In genomic region chr5:173293817-173294672, GRCh38 we compare ENCODE assay signal across 1 cellular context.
TF ChIP-seq lines count a peak whose summit lies in the region.

No MANE protein-coding gene starts in this region.

TF ChIP-seq in HepG2, 621 proteins besides CTCF, POLR2A, EP300 and RAD21 (continued from another document and continues in another):
- peak; percentile 33; the same call in 1 of the 2 replicates for TF ChIP-seq THRA (CRISPR knock-in tag; IDR thresholded peaks at IDR 0.05; ENCODE audit: borderline replicate concordance)
- TF ChIP-seq GFI1 (CRISPR knock-in tag; IDR thresholded peaks at IDR 0.05; ENCODE audit: borderline replicate concordance) = peak; percentile 93
- TF ChIP-seq ZNF3 (CRISPR knock-in tag; IDR thresholded peaks at IDR 0.05) = 0 out of 2 replicates have a peak, but pooled peaks have one; percentile 38
- 0 out of 2 replicates have a peak, but pooled peaks have one; percentile 33 for TF ChIP-seq ZIK1 (CRISPR knock-in tag; IDR thresholded peaks at IDR 0.05; ENCODE audit: borderline replicate concordance, low read depth)
- peak; percentile 69 for TF ChIP-seq ZNF687 (CRISPR knock-in tag; IDR thresholded peaks at IDR 0.05)
- TF ChIP-seq, protein P1, sequence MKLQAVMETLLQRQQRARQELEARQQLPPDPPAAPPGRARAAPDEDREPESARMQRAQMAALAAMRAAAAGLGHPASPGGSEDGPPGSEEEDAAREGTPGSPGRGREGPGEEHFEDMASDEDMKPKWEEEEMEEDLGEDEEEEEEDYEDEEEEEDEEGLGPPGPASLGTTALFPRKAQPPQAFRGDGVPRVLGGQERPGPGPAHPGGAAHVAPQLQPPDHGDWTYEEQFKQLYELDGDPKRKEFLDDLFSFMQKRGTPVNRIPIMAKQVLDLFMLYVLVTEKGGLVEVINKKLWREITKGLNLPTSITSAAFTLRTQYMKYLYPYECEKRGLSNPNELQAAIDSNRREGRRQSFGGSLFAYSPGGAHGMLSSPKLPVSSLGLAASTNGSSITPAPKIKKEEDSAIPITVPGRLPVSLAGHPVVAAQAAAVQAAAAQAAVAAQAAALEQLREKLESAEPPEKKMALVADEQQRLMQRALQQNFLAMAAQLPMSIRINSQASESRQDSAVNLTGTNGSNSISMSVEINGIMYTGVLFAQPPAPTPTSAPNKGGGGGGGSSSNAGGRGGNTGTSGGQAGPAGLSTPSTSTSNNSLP (IDR thresholded peaks at IDR 0.05; ENCODE audit: low read depth, low read length) = peak; percentile 28; the same call in 1 of the 2 replicates
- TF ChIP-seq ZNF143 (CRISPR knock-in tag; IDR thresholded peaks at IDR 0.05) = no peak
- peak; percentile 81; the same call in 1 of the 2 replicates for TF ChIP-seq PHF21A (CRISPR knock-in tag; IDR thresholded peaks at IDR 0.05)
- TF ChIP-seq, protein P2, sequence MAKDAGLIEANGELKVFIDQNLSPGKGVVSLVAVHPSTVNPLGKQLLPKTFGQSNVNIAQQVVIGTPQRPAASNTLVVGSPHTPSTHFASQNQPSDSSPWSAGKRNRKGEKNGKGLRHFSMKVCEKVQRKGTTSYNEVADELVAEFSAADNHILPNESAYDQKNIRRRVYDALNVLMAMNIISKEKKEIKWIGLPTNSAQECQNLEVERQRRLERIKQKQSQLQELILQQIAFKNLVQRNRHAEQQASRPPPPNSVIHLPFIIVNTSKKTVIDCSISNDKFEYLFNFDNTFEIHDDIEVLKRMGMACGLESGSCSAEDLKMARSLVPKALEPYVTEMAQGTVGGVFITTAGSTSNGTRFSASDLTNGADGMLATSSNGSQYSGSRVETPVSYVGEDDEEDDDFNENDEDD (CRISPR knock-in tag; IDR thresholded peaks at IDR 0.05; ENCODE audit: borderline replicate concordance) = peak; percentile 74; the same call in 1 of the 2 replicates
- TF ChIP-seq, protein P3, sequence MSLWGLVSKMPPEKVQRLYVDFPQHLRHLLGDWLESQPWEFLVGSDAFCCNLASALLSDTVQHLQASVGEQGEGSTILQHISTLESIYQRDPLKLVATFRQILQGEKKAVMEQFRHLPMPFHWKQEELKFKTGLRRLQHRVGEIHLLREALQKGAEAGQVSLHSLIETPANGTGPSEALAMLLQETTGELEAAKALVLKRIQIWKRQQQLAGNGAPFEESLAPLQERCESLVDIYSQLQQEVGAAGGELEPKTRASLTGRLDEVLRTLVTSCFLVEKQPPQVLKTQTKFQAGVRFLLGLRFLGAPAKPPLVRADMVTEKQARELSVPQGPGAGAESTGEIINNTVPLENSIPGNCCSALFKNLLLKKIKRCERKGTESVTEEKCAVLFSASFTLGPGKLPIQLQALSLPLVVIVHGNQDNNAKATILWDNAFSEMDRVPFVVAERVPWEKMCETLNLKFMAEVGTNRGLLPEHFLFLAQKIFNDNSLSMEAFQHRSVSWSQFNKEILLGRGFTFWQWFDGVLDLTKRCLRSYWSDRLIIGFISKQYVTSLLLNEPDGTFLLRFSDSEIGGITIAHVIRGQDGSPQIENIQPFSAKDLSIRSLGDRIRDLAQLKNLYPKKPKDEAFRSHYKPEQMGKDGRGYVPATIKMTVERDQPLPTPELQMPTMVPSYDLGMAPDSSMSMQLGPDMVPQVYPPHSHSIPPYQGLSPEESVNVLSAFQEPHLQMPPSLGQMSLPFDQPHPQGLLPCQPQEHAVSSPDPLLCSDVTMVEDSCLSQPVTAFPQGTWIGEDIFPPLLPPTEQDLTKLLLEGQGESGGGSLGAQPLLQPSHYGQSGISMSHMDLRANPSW (CRISPR knock-in tag; IDR thresholded peaks at IDR 0.05; ENCODE audit: borderline replicate concordance) = 0 out of 2 replicates have a peak, but pooled peaks have one; percentile 39
- 0 out of 2 replicates have a peak, but pooled peaks have one; percentile 27 for TF ChIP-seq SP5 (CRISPR knock-in tag; IDR thresholded peaks at IDR 0.05; ENCODE audit: borderline replicate concordance, low read depth)
- TF ChIP-seq CEBPG (CRISPR knock-in tag; IDR thresholded peaks at IDR 0.05) = no peak
- peak; percentile 25; the same call in 1 of the 3 replicates for TF ChIP-seq MXI1 (IDR thresholded peaks at IDR 0.05; ENCODE audit: borderline replicate concordance, low read depth, low read length)
- TF ChIP-seq, protein P4, sequence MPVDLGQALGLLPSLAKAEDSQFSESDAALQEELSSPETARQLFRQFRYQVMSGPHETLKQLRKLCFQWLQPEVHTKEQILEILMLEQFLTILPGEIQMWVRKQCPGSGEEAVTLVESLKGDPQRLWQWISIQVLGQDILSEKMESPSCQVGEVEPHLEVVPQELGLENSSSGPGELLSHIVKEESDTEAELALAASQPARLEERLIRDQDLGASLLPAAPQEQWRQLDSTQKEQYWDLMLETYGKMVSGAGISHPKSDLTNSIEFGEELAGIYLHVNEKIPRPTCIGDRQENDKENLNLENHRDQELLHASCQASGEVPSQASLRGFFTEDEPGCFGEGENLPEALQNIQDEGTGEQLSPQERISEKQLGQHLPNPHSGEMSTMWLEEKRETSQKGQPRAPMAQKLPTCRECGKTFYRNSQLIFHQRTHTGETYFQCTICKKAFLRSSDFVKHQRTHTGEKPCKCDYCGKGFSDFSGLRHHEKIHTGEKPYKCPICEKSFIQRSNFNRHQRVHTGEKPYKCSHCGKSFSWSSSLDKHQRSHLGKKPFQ (CRISPR knock-in tag; IDR thresholded peaks at IDR 0.05; ENCODE audit: insufficient replicate concordance) = no peak
- TF ChIP-seq, protein P5, sequence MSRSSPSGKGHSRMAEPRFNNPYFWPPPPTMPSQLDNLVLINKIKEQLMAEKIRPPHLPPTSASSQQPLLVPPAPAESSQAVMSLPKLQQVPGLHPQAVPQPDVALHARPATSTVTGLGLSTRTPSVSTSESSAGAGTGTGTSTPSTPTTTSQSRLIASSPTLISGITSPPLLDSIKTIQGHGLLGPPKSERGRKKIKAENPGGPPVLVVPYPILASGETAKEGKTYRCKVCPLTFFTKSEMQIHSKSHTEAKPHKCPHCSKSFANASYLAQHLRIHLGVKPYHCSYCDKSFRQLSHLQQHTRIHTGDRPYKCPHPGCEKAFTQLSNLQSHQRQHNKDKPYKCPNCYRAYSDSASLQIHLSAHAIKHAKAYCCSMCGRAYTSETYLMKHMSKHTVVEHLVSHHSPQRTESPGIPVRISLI (CRISPR knock-in tag; IDR thresholded peaks at IDR 0.05; ENCODE audit: borderline replicate concordance) = peak; percentile 66; the same call in 1 of the 2 replicates
- no peak; the same call in 1 of the 2 replicates for TF ChIP-seq UBTF (CRISPR knock-in tag; IDR thresholded peaks at IDR 0.05)
- TF ChIP-seq MTERF4 (CRISPR knock-in tag; IDR thresholded peaks at IDR 0.05) = no peak
- TF ChIP-seq ETV6 (CRISPR knock-in tag; conservative IDR thresholded peaks at IDR 0.05) = 0 out of 2 replicates have a peak, but pooled peaks have one; percentile 20
- TF ChIP-seq MYPOP (CRISPR knock-in tag; IDR thresholded peaks at IDR 0.05) = peak; percentile 68
- peak; percentile 28; the same call in 1 of the 2 replicates for TF ChIP-seq GMEB1 (CRISPR knock-in tag; IDR thresholded peaks at IDR 0.05; ENCODE audit: borderline replicate concordance)
- TF ChIP-seq HDAC1 (CRISPR knock-in tag; IDR thresholded peaks at IDR 0.05) = peak; percentile 74
- TF ChIP-seq ZNF547 (CRISPR knock-in tag; IDR thresholded peaks at IDR 0.05) = 0 out of 2 replicates have a peak, but pooled peaks have one; percentile 68
- TF ChIP-seq KLF11 (CRISPR knock-in tag; IDR thresholded peaks at IDR 0.05) = peak; percentile 49; the same call in 1 of the 2 replicates
- TF ChIP-seq ZGPAT (CRISPR knock-in tag; IDR thresholded peaks at IDR 0.05) = peak; percentile 33; the same call in 1 of the 2 replicates
- TF ChIP-seq ZNF296 (CRISPR knock-in tag; conservative IDR thresholded peaks at IDR 0.05) = no peak
- no peak for TF ChIP-seq ZBTB42 (CRISPR knock-in tag; IDR thresholded peaks at IDR 0.05)
- TF ChIP-seq ZNF580 (CRISPR knock-in tag; IDR thresholded peaks at IDR 0.05; ENCODE audit: borderline replicate concordance, low read depth) = peak; percentile 82
- TF ChIP-seq KMT2A (CRISPR knock-in tag; IDR thresholded peaks at IDR 0.05) = peak; percentile 67; the same call in 1 of the 2 replicates
